In genomic region chr2:70247364-70248144, GRCh38 we compare ENCODE assay signal across 8 cellular contexts. TPM values are rescaled to one million over a fixed set of nuclear protein-coding genes. Genes with fewer than 3 reads are reported as not detected.
DNase-seq lines count a peak whose midpoint lies in the region; ATAC-seq and TF ChIP-seq lines count a peak whose summit lies in the region.

No MANE protein-coding gene starts in this region.

- peak overlapping the region; percentile 88 for H2AFZ ChIP-seq in PC-3 (ENCODE audit: low read length)

- TF ChIP-seq CTCF in PC-3 (conservative IDR thresholded peaks at IDR 0.05; ENCODE audit: low read depth, low read length) (no peak), natural killer cell (IDR thresholded peaks at IDR 0.05) (no peak)

- H3K36me3 ChIP-seq in PC-3 (ENCODE audit: low read depth, low read length), result 0 out of 2 replicates have a peak, but pooled peaks cover 2% of the 10 kb centered on the region
- no peaks in the 10 kb centered on the region for H3K36me3 ChIP-seq in effector memory CD4-positive, alpha-beta T cell (ENCODE audit: control insufficient read depth, insufficient read depth, low read length)

- H3K36me3 Mint-ChIP-seq in activated CD4-positive, alpha-beta T cell treated with anti-CD3 and anti-CD28 coated beads, Interleukin-2, amount 10 ng/mL, durations not matched to agents 24 days and 14 days (ENCODE audit: low read depth), result peaks cover 15% of the 10 kb centered on the region
- H3K36me3 Mint-ChIP-seq in natural killer cell, result peaks cover 5% of the 10 kb centered on the region

- H3K27me3 ChIP-seq in PC-3 (ENCODE audit: low read length), result no peaks in the 10 kb centered on the region
- H3K27me3 ChIP-seq in effector memory CD4-positive, alpha-beta T cell (replicated peaks; ENCODE audit: control insufficient read depth, insufficient read depth, low read length, poor library complexity, severe bottlenecking), result no peaks in the 10 kb centered on the region

- H3K4me1 ChIP-seq in PC-3 (ENCODE audit: insufficient read depth, low read length), result peaks cover 11% of the 10 kb centered on the region
- H3K4me1 ChIP-seq in effector memory CD4-positive, alpha-beta T cell (ENCODE audit: control insufficient read depth, insufficient read depth, low read length, poor library complexity, severe bottlenecking), result peaks cover 17% of the 10 kb centered on the region

- H3K27me3 Mint-ChIP-seq in activated CD4-positive, alpha-beta T cell treated with anti-CD3 and anti-CD28 coated beads, Interleukin-2, amount 10 ng/mL, durations not matched to agents 24 days and 14 days, result peaks cover 3% of the 10 kb centered on the region
- no peaks in the 10 kb centered on the region for H3K27me3 Mint-ChIP-seq in natural killer cell (ENCODE audit: low read depth in 2 of 2)

- no peaks in the 10 kb centered on the region for H3K9me3 Mint-ChIP-seq in activated CD4-positive, alpha-beta T cell treated with anti-CD3 and anti-CD28 coated beads, Interleukin-2, amount 10 ng/mL, durations not matched to agents 24 days and 14 days
- H3K9me3 Mint-ChIP-seq in natural killer cell, result no peaks in the 10 kb centered on the region

- peak overlapping the region; percentile 99 for H3K4me3 ChIP-seq in PC-3 (ENCODE audit: low read length)
- H3K4me3 ChIP-seq in effector memory CD4-positive, alpha-beta T cell (ENCODE audit: insufficient read depth, low read depth, low read length, poor library complexity, severe bottlenecking), result peak overlapping the region; percentile 92

- H4K20me1 ChIP-seq in PC-3 (ENCODE audit: low read length), result peaks cover 33% of the 10 kb centered on the region

- H3K79me2 ChIP-seq in PC-3 (ENCODE audit: low read length), result peaks cover 59% of the 10 kb centered on the region

- intact Hi-C loops in activated CD4-positive, alpha-beta T cell treated with anti-CD3 and anti-CD28 coated beads, Interleukin-2, amount 10 ng/mL, durations not matched to agents 24 days and 14 days (cut with micrococcal nuclease), result loop anchor here (1.0 to 10.0 kb wide), 11 partner anchors 10 to 861 kb away; partner anchors contain the start of genes AAK1, C2orf42, FAM136A and GFPT1
- intact Hi-C loops in PC-3 (cut with micrococcal nuclease) (loop anchor here (2.0 to 10.0 kb wide), 3 partner anchors 45 to 333 kb away; partner anchors contain the start of genes C2orf42, MXD1 and SNRPG), natural killer cell (cut with micrococcal nuclease) (loop anchor here (1.0 kb wide), 3 partner anchors 46 to 332 kb away; partner anchors contain the start of genes C2orf42, MXD1 and SNRPG)

- H3K4me3 Mint-ChIP-seq in activated CD4-positive, alpha-beta T cell treated with anti-CD3 and anti-CD28 coated beads, Interleukin-2, amount 10 ng/mL, durations not matched to agents 24 days and 14 days, result peak overlapping the region; percentile 96
- H3K4me3 Mint-ChIP-seq in natural killer cell, result peak overlapping the region; percentile 98

- peak overlapping the region; percentile 89 for H3K27ac ChIP-seq in PC-3 (ENCODE audit: low read length)
- peak overlapping the region; percentile 96 for H3K27ac ChIP-seq in effector memory CD4-positive, alpha-beta T cell (ENCODE audit: insufficient read depth, low read length, poor library complexity, severe bottlenecking)

- H3K27ac Mint-ChIP-seq in activated CD4-positive, alpha-beta T cell treated with anti-CD3 and anti-CD28 coated beads, Interleukin-2, amount 10 ng/mL, durations not matched to agents 24 days and 14 days, result peak overlapping the region; percentile 99
- peak overlapping the region; percentile 91 to 98 for H3K27ac Mint-ChIP-seq in natural killer cell

- H3K9me3 ChIP-seq in PC-3 (ENCODE audit: low read length), result no peaks in the 10 kb centered on the region
- no peaks in the 10 kb centered on the region for H3K9me3 ChIP-seq in effector memory CD4-positive, alpha-beta T cell (ENCODE audit: control insufficient read depth, low read length)

- no peaks in the 10 kb centered on the region for H3K9me2 ChIP-seq in PC-3 (replicated peaks; ENCODE audit: low read length)

- CTCF ChIA-PET in PC-3 (lab: Charles Lee), result no interaction called here

- peak overlapping the region; percentile 90 for H3K4me2 ChIP-seq in PC-3 (ENCODE audit: low read length)

- H3K9ac ChIP-seq in PC-3 (ENCODE audit: low read length), result peak overlapping the region; percentile 99

- BruUV-seq in PC-3 (replicated peaks; lab: Mats Ljungman, UMichigan), result no TSS peak

- H3K4me1 Mint-ChIP-seq in activated CD4-positive, alpha-beta T cell treated with anti-CD3 and anti-CD28 coated beads, Interleukin-2, amount 10 ng/mL, durations not matched to agents 24 days and 14 days, result peaks cover 31% of the 10 kb centered on the region
- peaks cover 42 to 48% of the 10 kb centered on the region in 2 donors for H3K4me1 Mint-ChIP-seq in natural killer cell

- ATAC-seq in PC-3, result no peak
- ATAC-seq in natural killer cell, result no peak
- no peak for ATAC-seq in HG03095 (IDR thresholded peaks at IDR 0.05; ENCODE audit: unreplicated experiment)

- DNase-seq in activated CD4-positive, alpha-beta T cell treated with anti-CD3 and anti-CD28 coated beads, Interleukin-2, amount 10 ng/mL, durations not matched to agents 24 days and 14 days, result no peak
- no peak for DNase-seq in activated CD4-positive, alpha-beta T cell treated with anti-CD3 and anti-CD28 coated beads, Interleukin-2, amount 50 U/mL, for 48 hours
- DNase-seq in PC-3, result peak; percentile 21
- DNase-seq in effector memory CD4-positive, alpha-beta T cell, result no peak
- DNase-seq in natural killer cell, result no peak
- DNase-seq in GF-D8 (lab: John Stamatoyannopoulos, UW), result no peak
- no peak for DNase-seq in GM03348 (ENCODE audit: low spot score)

- no peaks in the 10 kb centered on the region for H3F3A ChIP-seq in PC-3 (ENCODE audit: low read length, unreplicated experiment)

- POLR2A ChIA-PET in PC-3 (lab: Charles Lee; ENCODE audit: unreplicated experiment), result interaction anchor here (0.7 kb wide), 1 partner anchor 10 kb away, joined by 4 read pairs; the partner anchor contains the start of gene PCYOX1

RNA-seq across cellular contexts. Expression of gene TIA1, which starts 0.9 kb away (rescaled TPM):
- total RNA-seq in activated CD4-positive, alpha-beta T cell treated with anti-CD3 and anti-CD28 coated beads, Interleukin-2, amount 10 ng/mL, durations not matched to agents 24 days and 14 days, result 104 and 105 TPM in 2 replicates
- total RNA-seq in PC-3 (2014; rRNA removed), result 82.5 and 123 TPM in 2 replicates
- total RNA-seq in natural killer cell, result 100 to 1,000 TPM in 1 of 3 donors, 10 to 100 TPM in 2; 76.9 to 113 (median 93.2) TPM

RNA-seq across cellular contexts. Expression of gene PCYOX1, which starts 10.4 kb away (rescaled TPM):
- total RNA-seq in activated CD4-positive, alpha-beta T cell treated with anti-CD3 and anti-CD28 coated beads, Interleukin-2, amount 10 ng/mL, durations not matched to agents 24 days and 14 days, result 12.8 and 16.4 TPM in 2 replicates
- total RNA-seq in PC-3 (2014; rRNA removed) (16.1 and 17.5 TPM in 2 replicates), natural killer cell (10 to 100 TPM in 2 of 3 donors, 1 to 10 TPM in 1; 9.5 to 15.5 (median 10.9) TPM)

RNA-seq across cellular contexts. Expression of gene SNRPG, which starts 46.0 kb away (rescaled TPM):
- 401 and 424 TPM in 2 replicates for total RNA-seq in activated CD4-positive, alpha-beta T cell treated with anti-CD3 and anti-CD28 coated beads, Interleukin-2, amount 10 ng/mL, durations not matched to agents 24 days and 14 days
- total RNA-seq in PC-3 (2014; rRNA removed) (489 and 572 TPM in 2 replicates), natural killer cell (10 to 100 TPM; 62.5 to 83.3 (median 73.0) TPM)

RNA-seq across cellular contexts. Expression of gene FAM136A, which starts 54.3 kb away (rescaled TPM):
- 85.5 and 89.7 TPM in 2 replicates for total RNA-seq in activated CD4-positive, alpha-beta T cell treated with anti-CD3 and anti-CD28 coated beads, Interleukin-2, amount 10 ng/mL, durations not matched to agents 24 days and 14 days
- total RNA-seq in PC-3 (2014; rRNA removed), result 67.6 and 70.8 TPM in 2 replicates
- total RNA-seq in natural killer cell, result 10 to 100 TPM; 32.5 to 38.3 (median 36.6) TPM

RNA-seq across cellular contexts. Expression of gene C2orf42, which starts 56.7 kb away (rescaled TPM):
- 18.5 and 19.6 TPM in 2 replicates for total RNA-seq in activated CD4-positive, alpha-beta T cell treated with anti-CD3 and anti-CD28 coated beads, Interleukin-2, amount 10 ng/mL, durations not matched to agents 24 days and 14 days
- total RNA-seq in PC-3 (2014; rRNA removed) (17.1 and 21.1 TPM in 2 replicates), natural killer cell (10 to 100 TPM; 22.7 to 31.5 (median 25.7) TPM)
